Comparison of ENCODE assay signal across 17 cellular contexts in the genomic region with DNA sequence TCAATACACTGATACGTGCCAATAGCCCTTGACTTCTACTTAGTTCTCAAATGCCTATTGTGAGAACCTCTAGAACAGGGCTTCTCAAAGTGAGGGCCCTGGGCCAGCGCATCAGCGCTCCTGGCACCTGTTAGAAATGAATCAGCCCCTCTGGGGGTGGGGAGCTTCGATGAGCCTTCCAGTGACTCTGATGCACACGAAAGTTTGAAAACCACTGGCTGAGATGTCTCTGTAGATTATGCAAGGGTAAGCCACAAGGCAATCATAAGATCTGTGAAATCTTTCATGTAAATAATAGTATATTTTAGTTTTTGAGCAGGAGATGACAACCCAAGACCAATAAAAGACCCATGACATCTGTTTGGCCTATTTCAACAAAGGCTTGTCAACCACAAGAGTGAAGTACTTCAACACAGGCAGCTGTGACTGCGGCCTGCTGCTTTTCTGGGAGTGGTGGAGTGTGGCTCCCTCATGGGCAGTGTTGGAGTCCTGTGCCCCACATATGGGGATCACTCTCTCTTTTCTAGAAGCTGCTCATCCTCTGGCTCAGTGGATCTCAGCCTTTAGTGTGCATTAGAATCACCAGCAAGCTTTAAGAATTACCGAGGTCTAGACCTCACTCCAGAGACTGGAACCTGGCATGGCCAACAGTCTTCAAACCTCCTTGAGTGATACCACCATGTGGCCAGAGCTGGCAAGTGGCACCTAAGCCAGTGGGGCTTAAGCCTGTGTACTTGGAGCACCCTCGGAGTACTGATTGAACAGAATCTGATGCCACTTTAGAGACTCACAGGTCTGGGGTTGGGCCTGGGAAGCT. TPM values are rescaled to one million over a fixed set of nuclear protein-coding genes. Genes with fewer than 3 reads are reported as not detected.
A peak's percentile ranks its signal among the peaks of the same experiment; 100 is the strongest.
DNase-seq lines count a peak whose midpoint lies in the region; ATAC-seq lines count a peak whose summit lies in the region.
"Had no signal": no experiment of that assay in that cellular context is flagged by ENCODE, and none has a peak within 500 bp of the region (broad histone marks: within the 10 kb centered on the region; RNA-seq: fewer than 3 reads in every experiment).

No MANE protein-coding gene starts in this region.

- no peak for DNase-seq in activated T-cell treated with anti-CD3 and anti-CD28 coated beads, Interleukin-2, amount 50 U/mL, for 24 hours
- DNase-seq in activated T-cell treated with anti-CD3 and anti-CD28 coated beads for 4 hours (no peak), SK-MEL-5 (ENCODE audit: low read depth, low spot score) (peak; percentile 20), SHP77 treated with DMSO at 0.1 percent for 48 hours (lab: John Stamatoyannopoulos, UW) (no peak), NCI-H1694 treated with DMSO at 0.1 percent for 48 hours (lab: John Stamatoyannopoulos, UW) (no peak)
- DNase-seq in activated naive CD8-positive, alpha-beta T cell treated with anti-CD3 and anti-CD28 coated beads, Interleukin-2, amount 50 U/mL, for 24 hours = no peak
- DNase-seq in stimulated activated CD8-positive, alpha-beta memory T cell treated with anti-CD3 and anti-CD28 coated beads, Interleukin-4, amount 100 ng/mL, for 48 hours = peak; percentile 69
- DNase-seq: activated CD4-positive, alpha-beta T cell treated with anti-CD3 and anti-CD28 coated beads for 4 hours; BE2C; H7; heart left ventricle; NCI-H1694; NCI-H526; T-helper 1 cell had no signal

- no peaks in the 10 kb centered on the region for H3K27me3 Mint-ChIP-seq in activated T-cell treated with anti-CD3 and anti-CD28 coated beads, Interleukin-2, amount 50 U/mL, for 24 hours
- H3K27me3 Mint-ChIP-seq in activated naive CD8-positive, alpha-beta T cell treated with anti-CD3 and anti-CD28 coated beads, Interleukin-2, amount 50 U/mL, for 24 hours = no peaks in the 10 kb centered on the region
- H3K27me3 Mint-ChIP-seq: activated naive CD4-positive, alpha-beta T cell treated with anti-CD3 and anti-CD28 coated beads, Interleukin-2, amount 50 U/mL, for 24 hours; stimulated activated memory B cell treated with anti-CD40 and anti-IgM and Interleukin-4, amounts not matched to agents 10 μg/mL and 1 μg/mL and 100 μg/mL, for 72 hours had no signal

- H3K9me3 Mint-ChIP-seq in activated T-cell treated with anti-CD3 and anti-CD28 coated beads, Interleukin-2, amount 50 U/mL, for 24 hours = no peaks in the 10 kb centered on the region
- no peaks in the 10 kb centered on the region for H3K9me3 Mint-ChIP-seq in activated naive CD8-positive, alpha-beta T cell treated with anti-CD3 and anti-CD28 coated beads, Interleukin-2, amount 50 U/mL, for 24 hours
- H3K9me3 Mint-ChIP-seq: activated naive CD4-positive, alpha-beta T cell treated with anti-CD3 and anti-CD28 coated beads, Interleukin-2, amount 50 U/mL, for 24 hours; stimulated activated memory B cell treated with anti-CD40 and anti-IgM and Interleukin-4, amounts not matched to agents 10 μg/mL and 1 μg/mL and 100 μg/mL, for 72 hours had no signal

- peak overlapping the region; percentile 37 for H3K27ac Mint-ChIP-seq in activated T-cell treated with anti-CD3 and anti-CD28 coated beads, Interleukin-2, amount 50 U/mL, for 24 hours
- H3K27ac Mint-ChIP-seq in activated naive CD8-positive, alpha-beta T cell treated with anti-CD3 and anti-CD28 coated beads, Interleukin-2, amount 50 U/mL, for 24 hours = no peak overlapping the region
- H3K27ac Mint-ChIP-seq: activated naive CD4-positive, alpha-beta T cell treated with anti-CD3 and anti-CD28 coated beads, Interleukin-2, amount 50 U/mL, for 24 hours; stimulated activated memory B cell treated with anti-CD40 and anti-IgM and Interleukin-4, amounts not matched to agents 10 μg/mL and 1 μg/mL and 100 μg/mL, for 72 hours had no signal

- in situ Hi-C loops in SK-MEL-5 (cut with HindIII; ENCODE audit: low pct_unique_long_range_greater_than_20kb, low sequenced_read_pairs) = no loop called here

- H3K4me3 Mint-ChIP-seq in activated T-cell treated with anti-CD3 and anti-CD28 coated beads, Interleukin-2, amount 50 U/mL, for 24 hours = no peak overlapping the region
- H3K4me3 Mint-ChIP-seq in activated naive CD8-positive, alpha-beta T cell treated with anti-CD3 and anti-CD28 coated beads, Interleukin-2, amount 50 U/mL, for 24 hours = no peak overlapping the region
- H3K4me3 Mint-ChIP-seq: activated naive CD4-positive, alpha-beta T cell treated with anti-CD3 and anti-CD28 coated beads, Interleukin-2, amount 50 U/mL, for 24 hours; stimulated activated memory B cell treated with anti-CD40 and anti-IgM and Interleukin-4, amounts not matched to agents 10 μg/mL and 1 μg/mL and 100 μg/mL, for 72 hours had no signal

- H3K36me3 Mint-ChIP-seq in activated T-cell treated with anti-CD3 and anti-CD28 coated beads, Interleukin-2, amount 50 U/mL, for 24 hours (ENCODE audit: low read depth) = peaks cover 90% of the 10 kb centered on the region
- peaks cover 26% of the 10 kb centered on the region for H3K36me3 Mint-ChIP-seq in activated naive CD8-positive, alpha-beta T cell treated with anti-CD3 and anti-CD28 coated beads, Interleukin-2, amount 50 U/mL, for 24 hours (ENCODE audit: low read depth)

- peak; percentile 62 for ATAC-seq in activated naive CD8-positive, alpha-beta T cell treated with anti-CD3 and anti-CD28 coated beads, Interleukin-2, amount 50 U/mL, for 24 hours
- no peak for ATAC-seq in GM19035 (IDR thresholded peaks at IDR 0.05; ENCODE audit: unreplicated experiment)
- ATAC-seq: heart left ventricle; stimulated activated memory B cell treated with anti-CD40 and anti-IgM and Interleukin-4, amounts not matched to agents 10 μg/mL and 1 μg/mL and 100 μg/mL, for 72 hours had no signal

- peaks cover 34% of the 10 kb centered on the region for H3K4me1 Mint-ChIP-seq in activated T-cell treated with anti-CD3 and anti-CD28 coated beads, Interleukin-2, amount 50 U/mL, for 24 hours (ENCODE audit: low read depth)
- peaks cover 20% of the 10 kb centered on the region for H3K4me1 Mint-ChIP-seq in activated naive CD8-positive, alpha-beta T cell treated with anti-CD3 and anti-CD28 coated beads, Interleukin-2, amount 50 U/mL, for 24 hours

RNA-seq across cellular contexts. Expression of gene MTHFSD, which starts 5.8 kb away (rescaled TPM):
- total RNA-seq in SK-MEL-5 (2014; rRNA removed; shearing (Covaris generic)) = 6.3 and 9.1 TPM in 2 replicates
- 11.2 and 16.7 TPM in 2 replicates for polyA plus RNA-seq in SK-MEL-5 (2015; cell fraction: cytosol; rRNA removed)
- 72.1 and 88.6 TPM in 2 replicates for polyA plus RNA-seq in SK-MEL-5 (2015; cell fraction: nucleus; rRNA removed)

RNA-seq across cellular contexts. Expression of gene FOXC2, which starts 17.3 kb away (rescaled TPM):
- not detected in 2 replicates for total RNA-seq in SK-MEL-5 (2014; rRNA removed; shearing (Covaris generic))
- 0.15 TPM in 1 of 2 replicates, not detected in the other for polyA plus RNA-seq in SK-MEL-5 (2015; cell fraction: cytosol; rRNA removed)
- 0.28 TPM in 1 of 2 replicates, not detected in the other for polyA plus RNA-seq in SK-MEL-5 (2015; cell fraction: nucleus; rRNA removed)

RNA-seq across cellular contexts. Expression of gene FOXL1, which starts 29.1 kb away (rescaled TPM):
- total RNA-seq in SK-MEL-5 (2014; rRNA removed; shearing (Covaris generic)) = not detected in 2 replicates
- not detected in 2 replicates for polyA plus RNA-seq in SK-MEL-5 (2015; cell fraction: cytosol; rRNA removed)
- polyA plus RNA-seq in SK-MEL-5 (2015; cell fraction: nucleus; rRNA removed) = not detected in 2 replicates

RNA-seq across cellular contexts. Expression of gene FOXF1, which starts 39.0 kb away (rescaled TPM):
- total RNA-seq in SK-MEL-5 (2014; rRNA removed; shearing (Covaris generic)) = 0.03 TPM in 1 of 2 replicates, not detected in the other
- polyA plus RNA-seq in SK-MEL-5 (2015; cell fraction: cytosol; rRNA removed) = 0.08 and 0.20 TPM in 2 replicates
- 0.11 and 0.73 TPM in 2 replicates for polyA plus RNA-seq in SK-MEL-5 (2015; cell fraction: nucleus; rRNA removed)
- total RNA-seq: H7 had no signal

Comparison
In these comparisons a context has a peak if more than half of its experiments do, and no peak if none do; other contexts are left out.
1. DNase-seq: peak in SK-MEL-5 (single experiment) and stimulated activated CD8-positive, alpha-beta memory T cell treated with anti-CD3 and anti-CD28 coated beads, Interleukin-4, amount 100 ng/mL, for 48 hours (single experiment); none in activated T-cell treated with anti-CD3 and anti-CD28 coated beads, Interleukin-2, amount 50 U/mL, for 24 hours (single experiment), activated T-cell treated with anti-CD3 and anti-CD28 coated beads for 4 hours (single experiment), activated naive CD8-positive, alpha-beta T cell treated with anti-CD3 and anti-CD28 coated beads, Interleukin-2, amount 50 U/mL, for 24 hours (single experiment), SHP77 treated with DMSO at 0.1 percent for 48 hours (single experiment) and NCI-H1694 treated with DMSO at 0.1 percent for 48 hours (single experiment).